In the genomic region with DNA sequence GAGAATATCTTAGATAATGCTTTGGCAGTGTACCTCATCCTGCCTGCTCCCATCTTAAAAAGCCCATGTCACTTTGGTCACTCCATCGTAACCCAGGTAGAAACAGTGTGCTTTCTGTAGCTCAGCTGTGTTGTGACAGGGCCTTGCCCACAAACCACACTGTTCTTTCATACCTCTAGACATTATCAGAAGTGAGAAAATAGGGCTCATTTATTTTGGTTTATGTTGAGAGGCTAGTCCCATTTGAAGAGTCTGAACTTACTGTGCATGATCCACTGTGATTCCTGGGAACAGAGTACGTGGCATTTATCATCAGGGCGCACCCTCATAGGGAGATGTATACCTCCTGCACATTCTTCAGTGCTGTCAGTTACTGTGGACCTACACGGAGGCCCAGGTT, we compare ENCODE assay signal across 14 cellular contexts.
A peak's percentile ranks its signal among the peaks of the same experiment; 100 is the strongest.
DNase-seq lines count a peak whose midpoint lies in the region; ATAC-seq and TF ChIP-seq lines count a peak whose summit lies in the region.
"Had no signal": no experiment of that assay in that cellular context is flagged by ENCODE, and none has a peak within 500 bp of the region (broad histone marks: within the 10 kb centered on the region; RNA-seq: fewer than 3 reads in every experiment).

No MANE protein-coding gene starts in this region.

- peaks cover 0 to 20% of the 10 kb centered on the region in 2 experiments; a peak in 2 of 4 replicates for H3K4me1 ChIP-seq in SK-N-SH (ENCODE audit: control insufficient read depth in 1 of 2, insufficient read depth in 2 of 2, low read depth in 1 of 2, low read length in 1 of 2)

- peaks cover 84 to 86% of the 10 kb centered on the region in 2 experiments for H3K36me3 ChIP-seq in SK-N-SH (replicated peaks in 1 of 2; ENCODE audit: control insufficient read depth in 1 of 2, insufficient read depth in 2 of 2, low read length in 1 of 2)

- H3K27me3 Mint-ChIP-seq in mesothelial cell of epicardium (ENCODE audit: low read depth), result no peaks in the 10 kb centered on the region
- H3K27me3 Mint-ChIP-seq: T-helper 17 cell had no signal

- no peak overlapping the region for H3K4me3 Mint-ChIP-seq in mesothelial cell of epicardium
- H3K4me3 Mint-ChIP-seq: T-helper 17 cell had no signal

- DNase-seq in SK-N-SH (no peak), SIG-M5 (lab: John Stamatoyannopoulos, UW) (no peak), mesothelial cell of epicardium (ENCODE audit: low spot score in 2 of 2, unreplicated experiment in 2 of 2) (no peak), NCI-H526 treated with DMSO at 0.1 percent for 48 hours (lab: John Stamatoyannopoulos, UW) (no peak)
- DNase-seq in activated CD4-positive, alpha-beta T cell treated with anti-CD3 and anti-CD28 coated beads for 48 hours, result no peak
- DNase-seq: activated T-cell treated with anti-CD3 and anti-CD28 coated beads for 4 hours, brain microvascular endothelial cell, DND-41, esophagus squamous epithelium, T-helper 17 cell had no signal

- H3K27me3 ChIP-seq in SK-N-SH (ENCODE audit: insufficient read depth), result no peaks in the 10 kb centered on the region
- H3K27me3 ChIP-seq: brain microvascular endothelial cell, esophagus squamous epithelium had no signal

- POLR2A ChIA-PET in SK-N-SH (lab: Yijun Ruan, JAX), result no interaction called here

- H3K27ac ChIP-seq in SK-N-SH (ENCODE audit: low read depth in 2 of 2, low read length in 1 of 2), result 0 out of 4 replicates have a peak overlapping the region, but pooled peaks of 1 of the 2 experiments have one; percentile 4
- H3K27ac ChIP-seq: 22Rv1, brain microvascular endothelial cell, esophagus squamous epithelium had no signal

- H3K4me2 ChIP-seq in SK-N-SH, result no peak overlapping the region

- no peaks in the 10 kb centered on the region for H4K20me1 ChIP-seq in SK-N-SH (ENCODE audit: insufficient read depth)

- peaks cover 19% of the 10 kb centered on the region for H3K4me1 Mint-ChIP-seq in mesothelial cell of epicardium
- H3K4me1 Mint-ChIP-seq: T-helper 17 cell had no signal

- H3K79me2 ChIP-seq in SK-N-SH (ENCODE audit: insufficient read depth), result peaks cover 89% of the 10 kb centered on the region

- H3K9me3 Mint-ChIP-seq in mesothelial cell of epicardium, result no peaks in the 10 kb centered on the region

- H3K9me3 ChIP-seq in SK-N-SH, result no peaks in the 10 kb centered on the region
- H3K9me3 ChIP-seq: esophagus squamous epithelium had no signal

- H3K27ac Mint-ChIP-seq in mesothelial cell of epicardium, result no peak overlapping the region
- H3K27ac Mint-ChIP-seq: T-helper 17 cell had no signal

- CTCF ChIA-PET in SK-N-SH (lab: Yijun Ruan, JAX), result interaction anchor here (1.1 to 1.2 kb wide), 2 partner anchors 9 to 13 kb away, joined by 3 read pairs; no protein-coding TSS in a partner anchor

- ATAC-seq in SK-N-SH treated with all-trans-retinoic acid at 6 μM for 48 hours, result no peak
- ATAC-seq in HG02678 (IDR thresholded peaks at IDR 0.05; ENCODE audit: unreplicated experiment), result peak; percentile 88
- ATAC-seq in HG03460 (IDR thresholded peaks at IDR 0.05; ENCODE audit: unreplicated experiment), result peak; percentile 67
- ATAC-seq: T-helper 17 cell had no signal

- no peak overlapping the region for H3K9ac ChIP-seq in SK-N-SH

- no peak overlapping the region for H2AFZ ChIP-seq in SK-N-SH (ENCODE audit: low read depth)

- H3K4me3 ChIP-seq in SK-N-SH (ENCODE audit: low read depth in 2 of 2, low read length in 1 of 2), result no peak overlapping the region
- H3K4me3 ChIP-seq: esophagus squamous epithelium had no signal

- TF ChIP-seq RAD21 in SK-N-SH (IDR thresholded peaks at IDR 0.05; ENCODE audit: low read length), result no peak

- 85% methylated on average over 4 of the region's 4 CpGs for WGBS in SK-N-SH (ENCODE audit: low lambda C conversion rate)

- no peak for TF ChIP-seq CTCF in SK-N-SH (IDR thresholded peaks at IDR 0.05)
- TF ChIP-seq CTCF in mesothelial cell of epicardium (IDR thresholded peaks at IDR 0.05; ENCODE audit: unreplicated experiment), result no peak

- no peak for TF ChIP-seq EP300 in SK-N-SH (IDR thresholded peaks at IDR 0.05; ENCODE audit: borderline replicate concordance in 1 of 2, low read depth in 1 of 2, low read length in 1 of 2)

- H3K9me2 ChIP-seq in SK-N-SH, result no peaks in the 10 kb centered on the region

- H3F3A ChIP-seq in SK-N-SH (replicated peaks; ENCODE audit: insufficient read depth), result peaks cover 82% of the 10 kb centered on the region

- H3K36me3 Mint-ChIP-seq in mesothelial cell of epicardium, result peaks cover 31% of the 10 kb centered on the region

TF ChIP-seq in SK-N-SH, 30 proteins besides CTCF, POLR2A, EP300 and RAD21:
- TF ChIP-seq POLR2AphosphoS5 (IDR thresholded peaks at IDR 0.05; ENCODE audit: low read depth, low read length), result 0 out of 2 replicates have a peak, but pooled peaks have one; percentile 24
- no peak for TF ChIP-seq TAF1 (IDR thresholded peaks at IDR 0.05; ENCODE audit: borderline replicate concordance, low read depth, low read length)

TF ChIP-seq in SK-N-SH treated with all-trans-retinoic acid at 6 μM for 48 hours, 23 proteins besides CTCF, POLR2A, EP300 and RAD21:
- no peak for TF ChIP-seq OSR1 (CRISPR knock-in tag; IDR thresholded peaks at IDR 0.05)
- TF ChIP-seq, protein P1, sequence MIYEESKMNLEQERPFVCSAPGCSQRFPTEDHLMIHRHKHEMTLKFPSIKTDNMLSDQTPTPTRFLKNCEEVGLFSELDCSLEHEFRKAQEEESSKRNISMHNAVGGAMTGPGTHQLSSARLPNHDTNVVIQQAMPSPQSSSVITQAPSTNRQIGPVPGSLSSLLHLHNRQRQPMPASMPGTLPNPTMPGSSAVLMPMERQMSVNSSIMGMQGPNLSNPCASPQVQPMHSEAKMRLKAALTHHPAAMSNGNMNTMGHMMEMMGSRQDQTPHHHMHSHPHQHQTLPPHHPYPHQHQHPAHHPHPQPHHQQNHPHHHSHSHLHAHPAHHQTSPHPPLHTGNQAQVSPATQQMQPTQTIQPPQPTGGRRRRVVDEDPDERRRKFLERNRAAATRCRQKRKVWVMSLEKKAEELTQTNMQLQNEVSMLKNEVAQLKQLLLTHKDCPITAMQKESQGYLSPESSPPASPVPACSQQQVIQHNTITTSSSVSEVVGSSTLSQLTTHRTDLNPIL (CRISPR knock-in tag; IDR thresholded peaks at IDR 0.05; ENCODE audit: low read depth), result no peak
- no peak for TF ChIP-seq ESRRG (CRISPR knock-in tag; IDR thresholded peaks at IDR 0.05)
- TF ChIP-seq, protein P2, sequence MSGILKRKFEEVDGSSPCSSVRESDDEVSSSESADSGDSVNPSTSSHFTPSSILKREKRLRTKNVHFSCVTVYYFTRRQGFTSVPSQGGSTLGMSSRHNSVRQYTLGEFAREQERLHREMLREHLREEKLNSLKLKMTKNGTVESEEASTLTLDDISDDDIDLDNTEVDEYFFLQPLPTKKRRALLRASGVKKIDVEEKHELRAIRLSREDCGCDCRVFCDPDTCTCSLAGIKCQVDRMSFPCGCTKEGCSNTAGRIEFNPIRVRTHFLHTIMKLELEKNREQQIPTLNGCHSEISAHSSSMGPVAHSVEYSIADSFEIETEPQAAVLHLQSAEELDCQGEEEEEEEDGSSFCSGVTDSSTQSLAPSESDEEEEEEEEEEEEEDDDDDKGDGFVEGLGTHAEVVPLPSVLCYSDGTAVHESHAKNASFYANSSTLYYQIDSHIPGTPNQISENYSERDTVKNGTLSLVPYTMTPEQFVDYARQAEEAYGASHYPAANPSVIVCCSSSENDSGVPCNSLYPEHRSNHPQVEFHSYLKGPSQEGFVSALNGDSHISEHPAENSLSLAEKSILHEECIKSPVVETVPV (CRISPR knock-in tag; IDR thresholded peaks at IDR 0.05), result no peak
- no peak for TF ChIP-seq TCF4 (CRISPR knock-in tag; IDR thresholded peaks at IDR 0.05; ENCODE audit: borderline replicate concordance)
- no peak for TF ChIP-seq RARB (CRISPR knock-in tag; IDR thresholded peaks at IDR 0.05)
- TF ChIP-seq ZNF565 (CRISPR knock-in tag; conservative IDR thresholded peaks at IDR 0.05; ENCODE audit: low read depth), result no peak
- TF ChIP-seq ZFP30 (CRISPR knock-in tag; IDR thresholded peaks at IDR 0.05), result no peak
- TF ChIP-seq ZFP3 (CRISPR knock-in tag; IDR thresholded peaks at IDR 0.05), result no peak
- TF ChIP-seq, protein P3, sequence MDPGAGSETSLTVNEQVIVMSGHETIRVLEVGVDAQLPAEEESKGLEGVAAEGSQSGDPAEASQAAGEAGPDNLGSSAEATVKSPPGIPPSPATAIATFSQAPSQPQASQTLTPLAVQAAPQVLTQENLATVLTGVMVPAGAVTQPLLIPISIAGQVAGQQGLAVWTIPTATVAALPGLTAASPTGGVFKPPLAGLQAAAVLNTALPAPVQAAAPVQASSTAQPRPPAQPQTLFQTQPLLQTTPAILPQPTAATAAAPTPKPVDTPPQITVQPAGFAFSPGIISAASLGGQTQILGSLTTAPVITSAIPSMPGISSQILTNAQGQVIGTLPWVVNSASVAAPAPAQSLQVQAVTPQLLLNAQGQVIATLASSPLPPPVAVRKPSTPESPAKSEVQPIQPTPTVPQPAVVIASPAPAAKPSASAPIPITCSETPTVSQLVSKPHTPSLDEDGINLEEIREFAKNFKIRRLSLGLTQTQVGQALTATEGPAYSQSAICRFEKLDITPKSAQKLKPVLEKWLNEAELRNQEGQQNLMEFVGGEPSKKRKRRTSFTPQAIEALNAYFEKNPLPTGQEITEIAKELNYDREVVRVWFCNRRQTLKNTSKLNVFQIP (CRISPR knock-in tag; IDR thresholded peaks at IDR 0.05; ENCODE audit: borderline replicate concordance, low read depth), result no peak
- no peak for TF ChIP-seq ZNF8 (CRISPR knock-in tag; IDR thresholded peaks at IDR 0.05)
- TF ChIP-seq CSDC2 (CRISPR knock-in tag; IDR thresholded peaks at IDR 0.05), result no peak
- no peak for TF ChIP-seq PPARA (CRISPR knock-in tag; IDR thresholded peaks at IDR 0.05; ENCODE audit: borderline replicate concordance)
